Comparison of ENCODE assay signal across 8 cellular contexts in genomic region chr13:51584731-51585191, GRCh38. TPM values are rescaled to one million over a fixed set of nuclear protein-coding genes. Genes with fewer than 3 reads are reported as not detected.
DNase-seq lines count a peak whose midpoint lies in the region; TF ChIP-seq lines count a peak whose summit lies in the region.

No MANE protein-coding gene starts in this region.

- no peak overlapping the region for H2BK5ac ChIP-seq in H9 (ENCODE audit: insufficient read length, low read length)

- H3K4me3 ChIP-seq in GM12875 (ENCODE audit: low read depth, low read length): peak overlapping the region; percentile 98
- H3K4me3 ChIP-seq in MG63: peak overlapping the region; percentile 96

- no peak overlapping the region for H4K8ac ChIP-seq in H9 (replicated peaks; ENCODE audit: insufficient read length, low read depth, low read length)

- peak overlapping the region; percentile 64 for H3K14ac ChIP-seq in H9 (ENCODE audit: insufficient read depth, low read length)

- H2BK120ac ChIP-seq in H9 (ENCODE audit: low read depth, low read length, poor library complexity, severe bottlenecking): no peak overlapping the region

- no peak overlapping the region for H3K23ac ChIP-seq in H9 (ENCODE audit: insufficient read length, low read depth, low read length)

- peaks cover 14% of the 10 kb centered on the region for H3K79me2 ChIP-seq in H9 (ENCODE audit: insufficient read depth, low read length)

- H3K18ac ChIP-seq in H9 (ENCODE audit: insufficient read length, low read depth, low read length): no peak overlapping the region

- H3K27ac Mint-ChIP-seq in H9: peak overlapping the region in 2 of 3 experiments; percentile 84 to 89; a peak in 4 of 7 replicates
- peak overlapping the region; percentile 52 for H3K27ac Mint-ChIP-seq in chondrocyte (ENCODE audit: unreplicated experiment)

- no peak overlapping the region for H3K27ac ChIP-seq in H9 (ENCODE audit: insufficient read length, low read depth, low read length)

- peaks cover 16% of the 10 kb centered on the region for H3K4me1 ChIP-seq in H9 (ENCODE audit: insufficient read depth, low read length)

- no peak overlapping the region for H3K4ac ChIP-seq in H9 (ENCODE audit: low read depth, low read length)

- H3K9ac ChIP-seq in H9 (ENCODE audit: extremely low read depth, insufficient read length, low read length): peak overlapping the region; percentile 60

- H3K27me3 Mint-ChIP-seq in H9 (ENCODE audit: low read depth): peaks cover 4% of the 10 kb centered on the region; the same call in 1 of the 2 replicates
- H3K27me3 Mint-ChIP-seq in chondrocyte (ENCODE audit: low read depth): no peaks in the 10 kb centered on the region

- H3K9me3 Mint-ChIP-seq in H9 (no peaks in the 10 kb centered on the region; a peak in 1 of 5 replicates), chondrocyte (ENCODE audit: low read depth) (no peaks in the 10 kb centered on the region)

- H4K5ac ChIP-seq in H9 (ENCODE audit: insufficient read length, low read depth, low read length): no peak overlapping the region

- TF ChIP-seq CTCF in GM12875 (IDR thresholded peaks at IDR 0.05; ENCODE audit: borderline replicate concordance, insufficient read depth, low read depth, low read length) (no peak), H9 (conservative IDR thresholded peaks at IDR 0.05) (peak; percentile 19; the same call in 1 of the 3 replicates), chondrocyte (IDR thresholded peaks at IDR 0.05) (peak; percentile 62)

- no peaks in the 10 kb centered on the region for H3K9me3 ChIP-seq in H9 (ENCODE audit: control insufficient read depth, low read depth, low read length)
- H3K9me3 ChIP-seq in MG63: no peaks in the 10 kb centered on the region

- H3K4me3 Mint-ChIP-seq in H9: peak overlapping the region; percentile 84 to 94
- H3K4me3 Mint-ChIP-seq in chondrocyte (ENCODE audit: unreplicated experiment): peak overlapping the region; percentile 87

- H3K56ac ChIP-seq in H9 (ENCODE audit: insufficient read length, low read depth, low read length): no peak overlapping the region

- H3K79me1 ChIP-seq in H9 (ENCODE audit: insufficient read depth, low read depth, low read length, poor library complexity, severe bottlenecking): no peaks in the 10 kb centered on the region

- no peaks in the 10 kb centered on the region for H3K36me3 ChIP-seq in MG63

- peaks cover 2% of the 10 kb centered on the region for H3K23me2 ChIP-seq in H9 (ENCODE audit: insufficient read length, low read depth, low read length, poor library complexity, severe bottlenecking)

- no peaks in the 10 kb centered on the region for H4K20me1 ChIP-seq in H9 (ENCODE audit: control insufficient read depth, insufficient read depth, insufficient read length)

- H3T11ph ChIP-seq in H9 (ENCODE audit: low read length): no peak overlapping the region

- peak; percentile 76 for DNase-seq in H9
- peak; percentile 58 for DNase-seq in MG63
- DNase-seq in activated CD4-positive, CD25-positive, alpha-beta regulatory T cell (lab: John Stamatoyannopoulos, UW): peak; percentile 33 to 61 (median 44)
- DNase-seq in chondrocyte (ENCODE audit: low spot score): peak; percentile 92
- DNase-seq in left kidney (ENCODE audit: low read depth, low spot score): peak; percentile 85
- DNase-seq in stimulated activated CD4-positive, alpha-beta T cell treated with anti-CD3 and anti-CD28 coated beads, Interleukin-4, amount 100 ng/mL, for 1 hour: peak; percentile 58
- DNase-seq in NCI-H128 (lab: John Stamatoyannopoulos, UW; ENCODE audit: unreplicated experiment): no peak

- H2BK12ac ChIP-seq in H9 (ENCODE audit: insufficient read length, low read depth, low read length): no peak overlapping the region

- peak overlapping the region; percentile 79 for H3K4me2 ChIP-seq in H9 (ENCODE audit: insufficient read depth, insufficient read length, low read length)

- H3K4me1 Mint-ChIP-seq in H9: peaks cover 50 to 52% of the 10 kb centered on the region in 2 experiments
- peaks cover 27% of the 10 kb centered on the region for H3K4me1 Mint-ChIP-seq in chondrocyte (ENCODE audit: low read depth)

- no peaks in the 10 kb centered on the region for H3K27me3 ChIP-seq in H9 (ENCODE audit: insufficient read depth, low read length)
- H3K27me3 ChIP-seq in MG63: no peaks in the 10 kb centered on the region

- H2BK15ac ChIP-seq in H9 (ENCODE audit: low read depth, low read length): no peak overlapping the region

- no peak overlapping the region for H4K91ac ChIP-seq in H9 (ENCODE audit: insufficient read length, low read depth, low read length)

- H2BK20ac ChIP-seq in H9 (ENCODE audit: low read depth, low read length, poor library complexity, severe bottlenecking): no peak overlapping the region

- no peak overlapping the region for H2AK5ac ChIP-seq in H9 (ENCODE audit: insufficient read length, low read length)

- H3K36me3 Mint-ChIP-seq in H9 (ENCODE audit: insufficient read depth in 1 of 3, low read depth in 3 of 3) (no peaks in the 10 kb centered on the region), chondrocyte (ENCODE audit: low read depth) (no peaks in the 10 kb centered on the region)

- H2AFZ ChIP-seq in H9 (ENCODE audit: low read length): no peak overlapping the region

- no CpG with 5 or more reads among the region's 43 CpGs for WGBS in H9 (ENCODE audit: extremely low coverage, insufficient read length, low lambda C conversion rate)

RNA-seq across cellular contexts. Expression of gene WDFY2, which starts 0.5 kb away (rescaled TPM):
- total RNA-seq in H9 (2021) (22.7 and 26.4 TPM in 2 replicates), chondrocyte (3.9 to 5.7 TPM (median 4.0 TPM) in 3 replicates)
- 0.91 and 1.8 TPM in 2 replicates for total RNA-seq in MG63 (2014; rRNA removed; shearing (Covaris generic); ENCODE audit: low replicate concordance)
